In genomic region chr2:66437601-66438497, GRCh38 we compare ENCODE assay signal across 8 cellular contexts. TPM values are rescaled to one million over a fixed set of nuclear protein-coding genes. Genes with fewer than 3 reads are reported as not detected.
A peak's percentile ranks its signal among the peaks of the same experiment; 100 is the strongest.
DNase-seq lines count a peak whose midpoint lies in the region; TF ChIP-seq lines count a peak whose summit lies in the region.

No MANE protein-coding gene starts in this region.

- H3K36me3 ChIP-seq in GM23248 (ENCODE audit: low read depth) (no peaks in the 10 kb centered on the region), ascending aorta (no peaks in the 10 kb centered on the region), hepatocyte (replicated peaks; ENCODE audit: insufficient read depth, low read depth) (no peaks in the 10 kb centered on the region)

- H3K4me3 ChIP-seq in GM23248: peak overlapping the region; percentile 97
- H3K4me3 ChIP-seq in ascending aorta: peak overlapping the region; percentile 81 to 82
- H3K4me3 ChIP-seq in hepatocyte: peak overlapping the region; percentile 35
- H3K4me3 ChIP-seq in skeletal muscle cell (ENCODE audit: low read depth, low read length): peak overlapping the region; percentile 83

- H3F3A ChIP-seq in GM23248 (ENCODE audit: insufficient read depth): peaks cover 23% of the 10 kb centered on the region

- peak overlapping the region; percentile 84 for H3K27ac ChIP-seq in GM23248
- H3K27ac ChIP-seq in ascending aorta: peak overlapping the region; percentile 91 to 99
- peak overlapping the region; percentile 93 for H3K27ac ChIP-seq in hepatocyte

- H3K27me3 ChIP-seq in GM23248 (replicated peaks; ENCODE audit: insufficient read depth) (no peaks in the 10 kb centered on the region), ascending aorta (no peaks in the 10 kb centered on the region), hepatocyte (no peaks in the 10 kb centered on the region)

- peaks cover 78% of the 10 kb centered on the region for H3K79me2 ChIP-seq in GM23248 (ENCODE audit: insufficient read depth)
- H3K79me2 ChIP-seq in hepatocyte: peaks cover 73% of the 10 kb centered on the region

- no peaks in the 10 kb centered on the region for H3K9me3 ChIP-seq in GM23248 (ENCODE audit: low read depth)
- no peaks in the 10 kb centered on the region for H3K9me3 ChIP-seq in ascending aorta
- no peaks in the 10 kb centered on the region for H3K9me3 ChIP-seq in hepatocyte (ENCODE audit: low read depth)

- in situ Hi-C loops in GM23248 (cut with MboI): loop anchor here (10.0 to 25.0 kb wide), 4 partner anchors 799 to 1587 kb away; no protein-coding TSS in a partner anchor

- H4K20me1 ChIP-seq in GM23248 (ENCODE audit: insufficient read depth): no peaks in the 10 kb centered on the region
- no peaks in the 10 kb centered on the region for H4K20me1 ChIP-seq in hepatocyte (ENCODE audit: insufficient read depth, poor library complexity, severe bottlenecking)

- H3K4me1 ChIP-seq in GM23248 (ENCODE audit: insufficient read depth) (peaks cover 20% of the 10 kb centered on the region), ascending aorta (peaks cover 0 to 1% of the 10 kb centered on the region in 2 donors), hepatocyte (ENCODE audit: insufficient read depth) (peaks cover 8% of the 10 kb centered on the region)

- TF ChIP-seq CTCF in ascending aorta (IDR thresholded peaks at IDR 0.05) (no peak), hepatocyte (IDR thresholded peaks at IDR 0.05; ENCODE audit: poor library complexity) (no peak)

- H3K4me2 ChIP-seq in GM23248 (ENCODE audit: unreplicated experiment) (peak overlapping the region; percentile 97), hepatocyte (peak overlapping the region; percentile 87)

- DNase-seq in GM23248: peak; percentile 71
- DNase-seq in ascending aorta (ENCODE audit: low spot score in 2 of 2): no peak
- DNase-seq in hepatocyte (ENCODE audit: low spot score): peak; percentile 22
- DNase-seq in skeletal muscle cell (ENCODE audit: low read depth): no peak
- no peak for DNase-seq in cerebellum (ENCODE audit: low spot score)
- no peak for DNase-seq in NK-92 treated with Interleukin-12 subunit alpha and Interleukin-12 subunit beta, amount 100 ng/mL, for 24 hours (lab: John Stamatoyannopoulos, UW)
- DNase-seq in amniotic stem cell (lab: John Stamatoyannopoulos, UW): no peak
- no peak for DNase-seq in NCI-H446 (lab: John Stamatoyannopoulos, UW)

- H3K9ac ChIP-seq in GM23248: peak overlapping the region; percentile 95

- 1% methylated on average over 26 of the region's 26 CpGs for WGBS in GM23248 (ENCODE audit: low coverage in 1 of 2, low lambda C conversion rate in 2 of 2, missing lambda C conversion rate in 2 of 2), 2 experiments
- 11% methylated on average over 26 of the region's 26 CpGs for WGBS in hepatocyte (ENCODE audit: low lambda C conversion rate, missing lambda C conversion rate)

- intact Hi-C loops in ascending aorta (cut with DNase I): loop anchor here (5.0 to 10.0 kb wide), 4 partner anchors 254 to 1814 kb away; partner anchors contain the start of genes PPP3R1 and SLC1A4

- no peaks in the 10 kb centered on the region for H3K9me2 ChIP-seq in GM23248 (ENCODE audit: insufficient read depth)
- no peaks in the 10 kb centered on the region for H3K9me2 ChIP-seq in hepatocyte (replicated peaks; ENCODE audit: insufficient read depth)

- H2AFZ ChIP-seq in GM23248: peak overlapping the region; percentile 36
- no peak overlapping the region for H2AFZ ChIP-seq in hepatocyte

RNA-seq across cellular contexts. Expression of gene MEIS1, which starts 2.9 kb away (rescaled TPM):
- 19.1 and 21.4 TPM in 2 replicates for total RNA-seq in GM23248 (2014; rRNA removed; shearing (Covaris generic))
- polyA plus RNA-seq in GM23248 (2016; fragmentation: Nextera tagmentation; extraction: Ambion mirVana) (44.3 and 44.4 TPM in 2 replicates), hepatocyte (29.6 and 35.3 TPM in 2 replicates)
- total RNA-seq in ascending aorta (46.7 TPM), hepatocyte (32.8 and 35.5 TPM in 2 replicates), cerebellum (180 TPM)

Comparison
In these comparisons a context has a peak if more than half of its experiments do, and no peak if none do; other contexts are left out.
1. DNase-seq: peak in GM23248 (single experiment) and hepatocyte (single experiment); none in ascending aorta (0 of 2), skeletal muscle cell (single experiment), cerebellum (single experiment), NK-92 treated with Interleukin-12 subunit alpha and Interleukin-12 subunit beta, amount 100 ng/mL, for 24 hours (single experiment), amniotic stem cell (single experiment) and NCI-H446 (0 of 2).
2. H3K4me3 ChIP-seq: peak in every context shown above with its lines; median percentile 97 in GM23248; 83 in skeletal muscle cell; 82 in ascending aorta; 35 in hepatocyte.
3. Peak in every context shown above with its lines, with median percentiles within 50 percentile points of each other: H3K27ac ChIP-seq.